ENCODE assay signal across 2 cellular contexts in the genomic region with DNA sequence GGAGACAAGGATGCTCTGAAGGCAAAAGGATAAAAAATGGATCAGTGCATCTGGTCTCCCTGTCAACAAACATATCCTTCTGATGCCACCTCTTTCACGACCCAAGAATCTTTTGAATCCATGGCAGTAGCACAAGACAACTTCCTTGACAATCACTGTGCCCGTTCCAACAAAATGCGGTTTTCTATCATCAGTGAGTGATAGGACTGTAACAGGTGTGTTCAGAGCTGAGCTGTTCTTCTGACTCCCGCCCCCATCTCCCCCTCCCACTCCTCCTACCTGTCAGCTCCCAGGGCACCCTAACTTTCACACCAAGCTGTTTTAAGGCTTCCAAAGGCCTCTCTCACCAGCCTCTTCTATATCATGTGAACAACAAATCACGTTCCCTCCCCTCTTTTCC.
TF ChIP-seq lines count a peak whose summit lies in the region.

No MANE protein-coding gene starts in this region.

TF ChIP-seq in A549, 52 proteins besides CTCF, POLR2A, EP300 and RAD21 (continued from another document):
- TF ChIP-seq, protein P1, sequence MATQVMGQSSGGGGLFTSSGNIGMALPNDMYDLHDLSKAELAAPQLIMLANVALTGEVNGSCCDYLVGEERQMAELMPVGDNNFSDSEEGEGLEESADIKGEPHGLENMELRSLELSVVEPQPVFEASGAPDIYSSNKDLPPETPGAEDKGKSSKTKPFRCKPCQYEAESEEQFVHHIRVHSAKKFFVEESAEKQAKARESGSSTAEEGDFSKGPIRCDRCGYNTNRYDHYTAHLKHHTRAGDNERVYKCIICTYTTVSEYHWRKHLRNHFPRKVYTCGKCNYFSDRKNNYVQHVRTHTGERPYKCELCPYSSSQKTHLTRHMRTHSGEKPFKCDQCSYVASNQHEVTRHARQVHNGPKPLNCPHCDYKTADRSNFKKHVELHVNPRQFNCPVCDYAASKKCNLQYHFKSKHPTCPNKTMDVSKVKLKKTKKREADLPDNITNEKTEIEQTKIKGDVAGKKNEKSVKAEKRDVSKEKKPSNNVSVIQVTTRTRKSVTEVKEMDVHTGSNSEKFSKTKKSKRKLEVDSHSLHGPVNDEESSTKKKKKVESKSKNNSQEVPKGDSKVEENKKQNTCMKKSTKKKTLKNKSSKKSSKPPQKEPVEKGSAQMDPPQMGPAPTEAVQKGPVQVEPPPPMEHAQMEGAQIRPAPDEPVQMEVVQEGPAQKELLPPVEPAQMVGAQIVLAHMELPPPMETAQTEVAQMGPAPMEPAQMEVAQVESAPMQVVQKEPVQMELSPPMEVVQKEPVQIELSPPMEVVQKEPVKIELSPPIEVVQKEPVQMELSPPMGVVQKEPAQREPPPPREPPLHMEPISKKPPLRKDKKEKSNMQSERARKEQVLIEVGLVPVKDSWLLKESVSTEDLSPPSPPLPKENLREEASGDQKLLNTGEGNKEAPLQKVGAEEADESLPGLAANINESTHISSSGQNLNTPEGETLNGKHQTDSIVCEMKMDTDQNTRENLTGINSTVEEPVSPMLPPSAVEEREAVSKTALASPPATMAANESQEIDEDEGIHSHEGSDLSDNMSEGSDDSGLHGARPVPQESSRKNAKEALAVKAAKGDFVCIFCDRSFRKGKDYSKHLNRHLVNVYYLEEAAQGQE (IDR thresholded peaks at IDR 0.05): no peak
- TF ChIP-seq PBX3 (IDR thresholded peaks at IDR 0.05) (no peak), NR3C1 (IDR thresholded peaks at IDR 0.05) (no peak)

TF ChIP-seq in IMR-90, 13 proteins besides CTCF, POLR2A, EP300 and RAD21 (continued from another document):
- TF ChIP-seq ELK1 (IDR thresholded peaks at IDR 0.05; ENCODE audit: borderline replicate concordance, low read depth, low read length) (no peak), CEBPB (IDR thresholded peaks at IDR 0.05; ENCODE audit: low read depth, low read length) (no peak), CHD1 (IDR thresholded peaks at IDR 0.05; ENCODE audit: low read depth, low read length) (no peak), MAFK (IDR thresholded peaks at IDR 0.05; ENCODE audit: low read depth, low read length) (no peak), FOS (IDR thresholded peaks at IDR 0.05; ENCODE audit: low read depth, low read length) (no peak), MXI1 (IDR thresholded peaks at IDR 0.05; ENCODE audit: borderline replicate concordance, low read depth, low read length) (no peak)
